In genomic region chr1:116911779-116912469, GRCh38 we compare ENCODE assay signal across 17 cellular contexts. TPM values are rescaled to one million over a fixed set of nuclear protein-coding genes. Genes with fewer than 3 reads are reported as not detected.
DNase-seq lines count a peak whose midpoint lies in the region; ATAC-seq, FAIRE-seq and TF ChIP-seq lines count a peak whose summit lies in the region.
"Had no signal": no experiment of that assay in that cellular context is flagged by ENCODE, and none has a peak within 500 bp of the region (broad histone marks: within the 10 kb centered on the region; RNA-seq: fewer than 3 reads in every experiment).

No MANE protein-coding gene starts in this region.

- TF ChIP-seq POLR2A in body of pancreas (IDR thresholded peaks at IDR 0.05) (no peak), vagina (IDR thresholded peaks at IDR 0.05) (no peak)

- no peak overlapping the region for H2AFZ ChIP-seq in keratinocyte (ENCODE audit: control insufficient read depth, low read length)

- dilution Hi-C loops in keratinocyte (cut with MboI; ENCODE audit: extremely low pct_ligation_motif_present, low sequenced_read_pairs), result no loop called here

- peaks cover 76% of the 10 kb centered on the region for H3K79me2 ChIP-seq in keratinocyte (ENCODE audit: control insufficient read depth, insufficient read depth, low read length)

- no peaks in the 10 kb centered on the region for H3K27me3 ChIP-seq in right cardiac atrium (ENCODE audit: control insufficient read depth, insufficient read depth)
- no peaks in the 10 kb centered on the region for H3K27me3 ChIP-seq in body of pancreas
- H3K27me3 ChIP-seq in keratinocyte (ENCODE audit: control insufficient read depth, extremely low read depth, insufficient read depth, low read length), result no peaks in the 10 kb centered on the region
- no peaks in the 10 kb centered on the region for H3K27me3 ChIP-seq in vagina
- no peaks in the 10 kb centered on the region for H3K27me3 ChIP-seq in tibial artery

- H3K9me3 ChIP-seq in right cardiac atrium (ENCODE audit: control insufficient read depth, low read length) (no peaks in the 10 kb centered on the region), body of pancreas (no peaks in the 10 kb centered on the region), keratinocyte (ENCODE audit: control insufficient read depth, low read depth, low read length) (no peaks in the 10 kb centered on the region), vagina (no peaks in the 10 kb centered on the region), tibial artery (no peaks in the 10 kb centered on the region)

- H3K9ac ChIP-seq in keratinocyte (ENCODE audit: control insufficient read depth, extremely low read depth, insufficient read depth, low read length), result peak overlapping the region; percentile 95

- peaks cover 8% of the 10 kb centered on the region for H3K9me1 ChIP-seq in keratinocyte (ENCODE audit: control insufficient read depth, extremely low read depth, insufficient read depth, low read length)

- 59% methylated on average over 6 of the region's 6 CpGs for WGBS in right cardiac atrium
- 34 to 40% methylated on average over 6 of the region's 6 CpGs for WGBS in body of pancreas, 2 donors

- no peaks in the 10 kb centered on the region for H3K36me3 ChIP-seq in body of pancreas (replicated peaks in 1 of 2; ENCODE audit: insufficient read depth in 1 of 2, low read depth in 2 of 2)
- H3K36me3 ChIP-seq in keratinocyte (ENCODE audit: control insufficient read depth in 2 of 2, extremely low read depth in 1 of 2, insufficient read depth in 2 of 2, low read length in 2 of 2), result peaks cover 0 to 3% of the 10 kb centered on the region in 2 experiments
- H3K36me3 ChIP-seq in vagina, result no peaks in the 10 kb centered on the region
- H3K36me3 ChIP-seq in tibial artery, result no peaks in the 10 kb centered on the region

- H4K20me1 ChIP-seq in keratinocyte (ENCODE audit: control insufficient read depth, extremely low read depth, insufficient read depth, low read length), result no peaks in the 10 kb centered on the region

- peak; percentile 69 for FAIRE-seq in keratinocyte (lab: Jason Lieb, UNC)

- intact Hi-C loops in right cardiac atrium (cut with DNase I) (no loop called here), Right ventricle myocardium inferior (cut with DNase I) (loop anchor here (2.0 to 5.0 kb wide), 2 partner anchors 35 to 71 kb away; no protein-coding TSS in a partner anchor), body of pancreas (cut with DNase I) (no loop called here), vagina (cut with DNase I) (no loop called here), tibial artery (cut with DNase I; ENCODE audit: low total_unique reads) (no loop called here)

- H3K4me2 ChIP-seq in keratinocyte (ENCODE audit: control insufficient read depth, extremely low read depth, insufficient read depth, low read depth, low read length), result peak overlapping the region; percentile 49

- no peak for TF ChIP-seq CTCF in body of pancreas (IDR thresholded peaks at IDR 0.05)
- TF ChIP-seq CTCF in keratinocyte (optimal IDR thresholded peaks at IDR 0.05 in 1 of 3, IDR thresholded peaks at IDR 0.05 in 1 of 3, conservative IDR thresholded peaks at IDR 0.05 in 1 of 3; ENCODE audit: extremely low read depth in 1 of 3, insufficient read depth in 2 of 3, low read length in 3 of 3), result peak in 1 of 3 experiments; percentile 43
- TF ChIP-seq CTCF in vagina (IDR thresholded peaks at IDR 0.05), result no peak
- TF ChIP-seq CTCF in tibial artery (IDR thresholded peaks at IDR 0.05), result no peak

- H3K4me3 ChIP-seq in right cardiac atrium (ENCODE audit: low read length), result no peak overlapping the region
- H3K4me3 ChIP-seq in body of pancreas, result no peak overlapping the region
- peak overlapping the region; percentile 85 to 90 (median 87) for H3K4me3 ChIP-seq in keratinocyte (ENCODE audit: control insufficient read depth in 2 of 3, extremely low read depth in 1 of 3, insufficient read depth in 2 of 3, low read depth in 1 of 3, low read length in 3 of 3)
- no peak overlapping the region for H3K4me3 ChIP-seq in vagina
- H3K4me3 ChIP-seq in tibial artery, result no peak overlapping the region

- ATAC-seq in right cardiac atrium (no peak), Right ventricle myocardium inferior (no peak), body of pancreas (no peak)
- ATAC-seq: activated CD8-positive, alpha-beta memory T cell treated with anti-CD3 and anti-CD28 coated beads, Interleukin-2, amount 10 ng/mL, durations not matched to agents 7 days and 5 days; stimulated activated naive B cell treated with anti-CD40 and anti-IgM and Interleukin-4, amounts not matched to agents 10 μg/mL and 1 μg/mL and 100 μg/mL, for 72 hours; WTC11 had no signal

- H3K27ac ChIP-seq in right cardiac atrium (ENCODE audit: low read length) (peak overlapping the region; percentile 58), body of pancreas (peak overlapping the region in 3 of 4 donors; percentile 1 to 89 (median 81)), keratinocyte (ENCODE audit: control insufficient read depth, insufficient read depth, low read length) (peak overlapping the region; percentile 89), vagina (no peak overlapping the region), tibial artery (no peak overlapping the region)

- no peaks in the 10 kb centered on the region for H3K4me1 ChIP-seq in right cardiac atrium (ENCODE audit: control insufficient read depth, insufficient read depth, low read length)
- peaks cover 64% of the 10 kb centered on the region for H3K4me1 ChIP-seq in body of pancreas
- peaks cover 80% of the 10 kb centered on the region for H3K4me1 ChIP-seq in keratinocyte (ENCODE audit: control insufficient read depth, extremely low read depth, insufficient read depth, low read length)
- H3K4me1 ChIP-seq in vagina, result peaks cover 59% of the 10 kb centered on the region
- peaks cover 0 to 24% (median 10%) of the 10 kb centered on the region in 4 donors for H3K4me1 ChIP-seq in tibial artery

- DNase-seq in right cardiac atrium, result no peak
- DNase-seq in Right ventricle myocardium inferior (ENCODE audit: missing footprints), result no peak
- DNase-seq in body of pancreas, result no peak
- DNase-seq in keratinocyte (ENCODE audit: low read depth, low spot score), result no peak
- DNase-seq in vagina (ENCODE audit: extremely low spot score in 2 of 2), result peak; percentile 34 to 81
- DNase-seq in tibial artery, result no peak
- no peak for DNase-seq in ecto neural progenitor cell (ENCODE audit: low spot score)
- DNase-seq in activated CD4-positive, CD25-positive, alpha-beta regulatory T cell treated with anti-CD3 and anti-CD28 coated beads, Interleukin-2, amount 50 U/mL, for 72 hours, result no peak
- DNase-seq: activated CD8-positive, alpha-beta memory T cell treated with anti-CD3 and anti-CD28 coated beads, Interleukin-2, amount 10 ng/mL, durations not matched to agents 7 days and 5 days; activated naive CD4-positive, alpha-beta T cell treated with anti-CD3 and anti-CD28 coated beads, Interleukin-2, amount 50 U/mL, for 16 hours; central memory CD4-positive, alpha-beta T cell; NCI-H1105; NCI-H345; OCI-M1; stimulated activated naive B cell treated with anti-CD40 and anti-IgM and Interleukin-4, amounts not matched to agents 10 μg/mL and 1 μg/mL and 100 μg/mL, for 72 hours had no signal

RNA-seq across cellular contexts. Expression of gene PTGFRN, which starts 2.2 kb away (rescaled TPM):
- total RNA-seq in right cardiac atrium, result 100 to 1,000 TPM; 151 to 247 (median 163) TPM
- 100 TPM for polyA plus RNA-seq in right cardiac atrium
- 119 TPM for total RNA-seq in Right ventricle myocardium inferior
- 10 to 100 TPM; 35.0 to 76.8 TPM for total RNA-seq in body of pancreas
- 153 to 177 TPM (median 172 TPM) in 3 replicates for polyA plus RNA-seq in keratinocyte
- 26.7 TPM for polyA plus RNA-seq in keratinocyte (2011; ENCODE audit: low read depth)
- polyA plus RNA-seq in keratinocyte (2011; cell fraction: cytosol; rRNA removed), result 76.8 and 129 TPM in 2 replicates
- 521 and 554 TPM in 2 replicates for polyA plus RNA-seq in keratinocyte (2011; cell fraction: nucleus; rRNA removed)
- 122 and 205 TPM in 2 replicates for polyA plus RNA-seq in keratinocyte (2012; ENCODE audit: low replicate concordance)
- polyA minus RNA-seq in keratinocyte, result 166 to 258 TPM (median 258 TPM) in 3 replicates
- 121 TPM for polyA minus RNA-seq in keratinocyte (2011; cell fraction: cytosol; rRNA and poly(A)+ RNA removed)
- polyA minus RNA-seq in keratinocyte (2011; cell fraction: nucleus; rRNA and poly(A)+ RNA removed), result 395 and 657 TPM in 2 replicates
- total RNA-seq in vagina, result 52.8 TPM
- polyA plus RNA-seq: IgD-negative memory B cell had no signal

Comparison
In these comparisons a context has a peak if more than half of its experiments do, and no peak if none do; other contexts are left out.
1. DNase-seq: peak in vagina (2 of 2); none in right cardiac atrium (0 of 3), Right ventricle myocardium inferior (single experiment), body of pancreas (0 of 4), keratinocyte (single experiment), tibial artery (0 of 2), ecto neural progenitor cell (single experiment) and activated CD4-positive, CD25-positive, alpha-beta regulatory T cell treated with anti-CD3 and anti-CD28 coated beads, Interleukin-2, amount 50 U/mL, for 72 hours (single experiment).
2. H3K27ac ChIP-seq: peak in right cardiac atrium (single experiment), body of pancreas (3 of 4) and keratinocyte (single experiment); none in vagina (single experiment) and tibial artery (0 of 2).
3. H3K4me3 ChIP-seq: peak in keratinocyte (3 of 3); none in right cardiac atrium (single experiment), body of pancreas (0 of 2), vagina (0 of 2) and tibial artery (0 of 2).